Comparison of ENCODE assay signal across 8 cellular contexts in genomic region chr20:63973636-63974401, GRCh38. TPM values are rescaled to one million over a fixed set of nuclear protein-coding genes. Genes with fewer than 3 reads are reported as not detected.
DNase-seq lines count a peak whose midpoint lies in the region; ATAC-seq and TF ChIP-seq lines count a peak whose summit lies in the region.

No MANE protein-coding gene starts in this region.

- peaks cover 28% of the 10 kb centered on the region for H3K27me3 Mint-ChIP-seq in GM23338 (ENCODE audit: insufficient read depth, low read depth, poor library complexity)

- TF ChIP-seq CTCF in BE2C (IDR thresholded peaks at IDR 0.05; ENCODE audit: low read depth, low read length): peak; percentile 98
- peak; percentile 96 to 99 for TF ChIP-seq CTCF in GM23338 (conservative IDR thresholded peaks at IDR 0.05; ENCODE audit: low read depth in 2 of 2)
- peak; percentile 95 to 99 (median 98) for TF ChIP-seq CTCF in spleen (IDR thresholded peaks at IDR 0.05 in 8 of 11, conservative IDR thresholded peaks at IDR 0.05 in 3 of 11)

- H3K4me3 Mint-ChIP-seq in GM23338: peak overlapping the region; percentile 57

- H3K27ac Mint-ChIP-seq in GM23338: no peak overlapping the region

- H3K36me3 Mint-ChIP-seq in GM23338 (ENCODE audit: low read depth): no peaks in the 10 kb centered on the region; the same call in 2 of the 3 replicates

- no peaks in the 10 kb centered on the region for H3K9me2 ChIP-seq in GM23338 (ENCODE audit: insufficient read depth)

- no peaks in the 10 kb centered on the region; the same call in 2 of the 3 replicates for H3K9me3 Mint-ChIP-seq in GM23338

- H3F3A ChIP-seq in GM23338 (replicated peaks; ENCODE audit: low read depth): peaks cover 19% of the 10 kb centered on the region

- H2AFZ ChIP-seq in GM23338: peak overlapping the region; percentile 84; the same call in 1 of the 2 replicates

- H3K36me3 ChIP-seq in BE2C (no peaks in the 10 kb centered on the region), GM23338 (ENCODE audit: insufficient read depth) (no peaks in the 10 kb centered on the region), spleen (peaks cover 0 to 22% (median 3%) of the 10 kb centered on the region in 6 donors)

- TF ChIP-seq POLR2A in spleen (IDR thresholded peaks at IDR 0.05): no peak

- 19 to 26% (median 20%) methylated on average over 27 to 37 of the region's 37 CpGs for WGBS in spleen, 5 donors

- DNase-seq in BE2C (peak; percentile 94), GM23338 (ENCODE audit: low spot score) (peak; percentile 91), NCI-H2196 treated with DMSO at 0.1 percent for 48 hours (lab: John Stamatoyannopoulos, UW; ENCODE audit: unreplicated experiment) (peak; percentile 73), inferior parietal cortex (ENCODE audit: extremely low spot score) (peak; percentile 87), spleen (peak; percentile 95)
- peak; percentile 67 to 77 (median 73) for DNase-seq in activated CD4-positive, CD25-positive, alpha-beta regulatory T cell (lab: John Stamatoyannopoulos, UW)
- peak; percentile 62 for DNase-seq in central memory CD4-positive, alpha-beta T cell

- ATAC-seq in GM23338: peak; percentile 78
- no peak for ATAC-seq in HG02759 (IDR thresholded peaks at IDR 0.05; ENCODE audit: unreplicated experiment)

- H3K4me2 ChIP-seq in GM23338: peak overlapping the region; percentile 79

- H3K9me3 ChIP-seq in BE2C (no peaks in the 10 kb centered on the region), spleen (no peaks in the 10 kb centered on the region)

- no peaks in the 10 kb centered on the region for H4K20me1 ChIP-seq in GM23338 (replicated peaks; ENCODE audit: insufficient read depth)

- intact Hi-C loops in spleen (cut with DNase I; ENCODE audit: low total_unique reads): loop anchor here (2.0 to 5.0 kb wide), 2 partner anchors 65 to 437 kb away; partner anchors contain the start of gene PTK6

- peaks cover 2% of the 10 kb centered on the region for H3K79me2 ChIP-seq in GM23338 (replicated peaks; ENCODE audit: insufficient read depth)

- peak overlapping the region; percentile 57 for H3K4me3 ChIP-seq in BE2C (ENCODE audit: low read depth, low read length)
- peak overlapping the region; percentile 63 for H3K4me3 ChIP-seq in GM23338
- peak overlapping the region in 5 of 8 donors; percentile 4 to 55 (median 19) for H3K4me3 ChIP-seq in spleen

- H3K4me1 Mint-ChIP-seq in GM23338: peaks cover 23% of the 10 kb centered on the region

- H3K27me3 ChIP-seq in BE2C: no peaks in the 10 kb centered on the region
- H3K27me3 ChIP-seq in GM23338 (ENCODE audit: insufficient read depth): peaks cover 13% of the 10 kb centered on the region; the same call in 1 of the 2 replicates
- peaks cover 0 to 3% (median 0%) of the 10 kb centered on the region in 7 donors for H3K27me3 ChIP-seq in spleen (replicated peaks in 1 of 7)

- H3K27ac ChIP-seq in GM23338 (ENCODE audit: low read depth): no peak overlapping the region
- H3K27ac ChIP-seq in spleen: peak overlapping the region in 5 of 8 donors; percentile 45 to 68 (median 65)

- H3K4me1 ChIP-seq in BE2C (peaks cover 4% of the 10 kb centered on the region; the same call in 1 of the 2 replicates), GM23338 (ENCODE audit: insufficient read depth) (peaks cover 8% of the 10 kb centered on the region; the same call in 1 of the 2 replicates), spleen (peaks cover 22 to 74% (median 51%) of the 10 kb centered on the region in 6 donors)

TF ChIP-seq in GM23338, 12 proteins besides CTCF, POLR2A, EP300 and RAD21:
- 0 out of 2 replicates have a peak, but pooled peaks have one; percentile 48 for TF ChIP-seq CREB1 (CRISPR knock-in tag; IDR thresholded peaks at IDR 0.05; ENCODE audit: low read depth)
- TF ChIP-seq ZNF114 (CRISPR knock-in tag; IDR thresholded peaks at IDR 0.05): no peak
- TF ChIP-seq POLR2AphosphoS5 (IDR thresholded peaks at IDR 0.05; ENCODE audit: low read depth): 0 out of 2 replicates have a peak, but pooled peaks have one; percentile 32
- TF ChIP-seq EZH2 (IDR thresholded peaks at IDR 0.05; ENCODE audit: low read depth, unreplicated experiment): no peak

RNA-seq across cellular contexts. Expression of gene ZNF512B, which starts 4.1 kb away (rescaled TPM):
- 24.8 TPM for polyA plus RNA-seq in BE2C (2012; ENCODE audit: insufficient read depth, insufficient read length, low read depth)
- 21.4 and 28.8 TPM in 2 replicates for total RNA-seq in GM23338 (2014; rRNA removed; shearing (Covaris generic))
- polyA plus RNA-seq in GM23338 (2016; fragmentation: Nextera tagmentation; extraction: Ambion mirVana): 6.0 and 6.1 TPM in 2 replicates
- 10 to 100 TPM in 6 of 7 donors, 1 to 10 TPM in 1; 9.5 to 21.8 (median 12.8) TPM for total RNA-seq in spleen
- polyA plus RNA-seq in spleen: 10 to 100 TPM in 1 of 3 donors, 1 to 10 TPM in 2; 3.4 to 12.0 (median 3.8) TPM

RNA-seq across cellular contexts. Expression of gene SAMD10, which starts 5.6 kb away (rescaled TPM):
- 22.3 TPM for polyA plus RNA-seq in BE2C (2012; ENCODE audit: insufficient read depth, insufficient read length, low read depth)
- 2.8 and 7.3 TPM in 2 replicates for total RNA-seq in GM23338 (2014; rRNA removed; shearing (Covaris generic))
- polyA plus RNA-seq in GM23338 (2016; fragmentation: Nextera tagmentation; extraction: Ambion mirVana) (2.1 and 3.2 TPM in 2 replicates), spleen (10 to 100 TPM in 1 of 3 donors, 1 to 10 TPM in 2; 5.9 to 10.1 (median 6.1) TPM)
- total RNA-seq in spleen: 10 to 100 TPM in 3 of 7 donors, 1 to 10 TPM in 4; 6.0 to 13.8 (median 8.9) TPM

RNA-seq across cellular contexts. Expression of gene PRPF6, which starts 7.1 kb away (rescaled TPM):
- polyA plus RNA-seq in BE2C (2012; ENCODE audit: insufficient read depth, insufficient read length, low read depth): 341 TPM
- 73.5 and 79.9 TPM in 2 replicates for total RNA-seq in GM23338 (2014; rRNA removed; shearing (Covaris generic))
- polyA plus RNA-seq in GM23338 (2016; fragmentation: Nextera tagmentation; extraction: Ambion mirVana): 53.8 and 56.2 TPM in 2 replicates
- 10 to 100 TPM; 53.4 to 71.1 (median 61.6) TPM for total RNA-seq in spleen
- polyA plus RNA-seq in spleen: 10 to 100 TPM; 39.9 to 52.4 (median 41.9) TPM

RNA-seq across cellular contexts. Expression of gene UCKL1, which starts 17.6 kb away (rescaled TPM):
- polyA plus RNA-seq in BE2C (2012; ENCODE audit: insufficient read depth, insufficient read length, low read depth): 141 TPM
- total RNA-seq in GM23338 (2014; rRNA removed; shearing (Covaris generic)): 46.5 and 56.8 TPM in 2 replicates
- polyA plus RNA-seq in GM23338 (2016; fragmentation: Nextera tagmentation; extraction: Ambion mirVana) (82.5 and 89.3 TPM in 2 replicates), spleen (10 to 100 TPM; 36.0 to 68.0 (median 62.7) TPM)
- 10 to 100 TPM; 34.2 to 52.2 (median 47.1) TPM for total RNA-seq in spleen
